1 cellular context compared by ENCODE assay signal in genomic region chr2:219507555-219508443, GRCh38.
TF ChIP-seq lines count a peak whose summit lies in the region.

No MANE protein-coding gene starts in this region.

TF ChIP-seq in SK-N-SH, 30 proteins besides CTCF, POLR2A, EP300 and RAD21 (continued from another document):
- no peak for TF ChIP-seq NRF1 (IDR thresholded peaks at IDR 0.05; ENCODE audit: low read depth, low read length)
- no peak for TF ChIP-seq NFIC (IDR thresholded peaks at IDR 0.05; ENCODE audit: borderline replicate concordance)
- TF ChIP-seq, protein P1, sequence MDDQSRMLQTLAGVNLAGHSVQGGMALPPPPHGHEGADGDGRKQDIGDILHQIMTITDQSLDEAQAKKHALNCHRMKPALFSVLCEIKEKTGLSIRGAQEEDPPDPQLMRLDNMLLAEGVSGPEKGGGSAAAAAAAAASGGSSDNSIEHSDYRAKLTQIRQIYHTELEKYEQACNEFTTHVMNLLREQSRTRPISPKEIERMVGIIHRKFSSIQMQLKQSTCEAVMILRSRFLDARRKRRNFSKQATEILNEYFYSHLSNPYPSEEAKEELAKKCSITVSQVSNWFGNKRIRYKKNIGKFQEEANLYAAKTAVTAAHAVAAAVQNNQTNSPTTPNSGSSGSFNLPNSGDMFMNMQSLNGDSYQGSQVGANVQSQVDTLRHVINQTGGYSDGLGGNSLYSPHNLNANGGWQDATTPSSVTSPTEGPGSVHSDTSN (IDR thresholded peaks at IDR 0.05): no peak
- TF ChIP-seq ZBTB33 (IDR thresholded peaks at IDR 0.05; ENCODE audit: borderline replicate concordance, low read depth): no peak
- no peak for TF ChIP-seq TAF1 (IDR thresholded peaks at IDR 0.05; ENCODE audit: borderline replicate concordance, low read depth, low read length)
- peak; percentile 21; the same call in 1 of the 2 replicates for TF ChIP-seq MXI1 (IDR thresholded peaks at IDR 0.05; ENCODE audit: low read depth, low read length)
- TF ChIP-seq, protein P2, sequence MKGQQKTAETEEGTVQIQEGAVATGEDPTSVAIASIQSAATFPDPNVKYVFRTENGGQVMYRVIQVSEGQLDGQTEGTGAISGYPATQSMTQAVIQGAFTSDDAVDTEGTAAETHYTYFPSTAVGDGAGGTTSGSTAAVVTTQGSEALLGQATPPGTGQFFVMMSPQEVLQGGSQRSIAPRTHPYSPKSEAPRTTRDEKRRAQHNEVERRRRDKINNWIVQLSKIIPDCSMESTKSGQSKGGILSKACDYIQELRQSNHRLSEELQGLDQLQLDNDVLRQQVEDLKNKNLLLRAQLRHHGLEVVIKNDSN (IDR thresholded peaks at IDR 0.05; ENCODE audit: borderline replicate concordance, low read depth): no peak
- TF ChIP-seq ELF1 (IDR thresholded peaks at IDR 0.05): no peak
- TF ChIP-seq USF2 (IDR thresholded peaks at IDR 0.05; ENCODE audit: borderline replicate concordance, low read depth, low read length): no peak
- peak; percentile 22; the same call in 1 of the 2 replicates for TF ChIP-seq SMC3 (IDR thresholded peaks at IDR 0.05; ENCODE audit: low read depth, low read length)
- no peak for TF ChIP-seq MEF2A (IDR thresholded peaks at IDR 0.05; ENCODE audit: borderline replicate concordance, low read depth)
- TF ChIP-seq JUND (IDR thresholded peaks at IDR 0.05): no peak
- TF ChIP-seq FOXJ3 (CRISPR knock-in tag; IDR thresholded peaks at IDR 0.05): peak; percentile 96
- TF ChIP-seq, protein P3, sequence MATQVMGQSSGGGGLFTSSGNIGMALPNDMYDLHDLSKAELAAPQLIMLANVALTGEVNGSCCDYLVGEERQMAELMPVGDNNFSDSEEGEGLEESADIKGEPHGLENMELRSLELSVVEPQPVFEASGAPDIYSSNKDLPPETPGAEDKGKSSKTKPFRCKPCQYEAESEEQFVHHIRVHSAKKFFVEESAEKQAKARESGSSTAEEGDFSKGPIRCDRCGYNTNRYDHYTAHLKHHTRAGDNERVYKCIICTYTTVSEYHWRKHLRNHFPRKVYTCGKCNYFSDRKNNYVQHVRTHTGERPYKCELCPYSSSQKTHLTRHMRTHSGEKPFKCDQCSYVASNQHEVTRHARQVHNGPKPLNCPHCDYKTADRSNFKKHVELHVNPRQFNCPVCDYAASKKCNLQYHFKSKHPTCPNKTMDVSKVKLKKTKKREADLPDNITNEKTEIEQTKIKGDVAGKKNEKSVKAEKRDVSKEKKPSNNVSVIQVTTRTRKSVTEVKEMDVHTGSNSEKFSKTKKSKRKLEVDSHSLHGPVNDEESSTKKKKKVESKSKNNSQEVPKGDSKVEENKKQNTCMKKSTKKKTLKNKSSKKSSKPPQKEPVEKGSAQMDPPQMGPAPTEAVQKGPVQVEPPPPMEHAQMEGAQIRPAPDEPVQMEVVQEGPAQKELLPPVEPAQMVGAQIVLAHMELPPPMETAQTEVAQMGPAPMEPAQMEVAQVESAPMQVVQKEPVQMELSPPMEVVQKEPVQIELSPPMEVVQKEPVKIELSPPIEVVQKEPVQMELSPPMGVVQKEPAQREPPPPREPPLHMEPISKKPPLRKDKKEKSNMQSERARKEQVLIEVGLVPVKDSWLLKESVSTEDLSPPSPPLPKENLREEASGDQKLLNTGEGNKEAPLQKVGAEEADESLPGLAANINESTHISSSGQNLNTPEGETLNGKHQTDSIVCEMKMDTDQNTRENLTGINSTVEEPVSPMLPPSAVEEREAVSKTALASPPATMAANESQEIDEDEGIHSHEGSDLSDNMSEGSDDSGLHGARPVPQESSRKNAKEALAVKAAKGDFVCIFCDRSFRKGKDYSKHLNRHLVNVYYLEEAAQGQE (IDR thresholded peaks at IDR 0.05; ENCODE audit: low read depth, low read length): peak; percentile 89
- TF ChIP-seq RCOR1 (IDR thresholded peaks at IDR 0.05; ENCODE audit: low read length): peak; percentile 79
- no peak for TF ChIP-seq SIN3A (IDR thresholded peaks at IDR 0.05; ENCODE audit: borderline replicate concordance, low read depth, low read length)
- peak; percentile 100 for TF ChIP-seq GATA2 (CRISPR knock-in tag; IDR thresholded peaks at IDR 0.05)
- no peak for TF ChIP-seq FOXM1 (IDR thresholded peaks at IDR 0.05; ENCODE audit: low read depth)
- TF ChIP-seq YY1 (IDR thresholded peaks at IDR 0.05; ENCODE audit: low read depth): no peak
- no peak for TF ChIP-seq RFX5 (IDR thresholded peaks at IDR 0.05; ENCODE audit: low read length)
- peak; percentile 10; the same call in 1 of the 2 replicates for TF ChIP-seq TCF12 (IDR thresholded peaks at IDR 0.05)
- TF ChIP-seq RXRA (IDR thresholded peaks at IDR 0.05; ENCODE audit: borderline replicate concordance, low read depth): no peak
- TF ChIP-seq GABPA (IDR thresholded peaks at IDR 0.05; ENCODE audit: low read depth): no peak
- no peak for TF ChIP-seq EZH2phosphoT487 (IDR thresholded peaks at IDR 0.05; ENCODE audit: borderline replicate concordance, low read depth)
- TF ChIP-seq, protein P4, sequence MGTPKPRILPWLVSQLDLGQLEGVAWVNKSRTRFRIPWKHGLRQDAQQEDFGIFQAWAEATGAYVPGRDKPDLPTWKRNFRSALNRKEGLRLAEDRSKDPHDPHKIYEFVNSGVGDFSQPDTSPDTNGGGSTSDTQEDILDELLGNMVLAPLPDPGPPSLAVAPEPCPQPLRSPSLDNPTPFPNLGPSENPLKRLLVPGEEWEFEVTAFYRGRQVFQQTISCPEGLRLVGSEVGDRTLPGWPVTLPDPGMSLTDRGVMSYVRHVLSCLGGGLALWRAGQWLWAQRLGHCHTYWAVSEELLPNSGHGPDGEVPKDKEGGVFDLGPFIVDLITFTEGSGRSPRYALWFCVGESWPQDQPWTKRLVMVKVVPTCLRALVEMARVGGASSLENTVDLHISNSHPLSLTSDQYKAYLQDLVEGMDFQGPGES (IDR thresholded peaks at IDR 0.05; ENCODE audit: low read depth, low read length): no peak
- no peak for TF ChIP-seq FOSL2 (IDR thresholded peaks at IDR 0.05; ENCODE audit: borderline replicate concordance, low read depth)
- no peak for TF ChIP-seq TEAD4 (IDR thresholded peaks at IDR 0.05; ENCODE audit: borderline replicate concordance, insufficient read depth)
